In the genomic region with DNA sequence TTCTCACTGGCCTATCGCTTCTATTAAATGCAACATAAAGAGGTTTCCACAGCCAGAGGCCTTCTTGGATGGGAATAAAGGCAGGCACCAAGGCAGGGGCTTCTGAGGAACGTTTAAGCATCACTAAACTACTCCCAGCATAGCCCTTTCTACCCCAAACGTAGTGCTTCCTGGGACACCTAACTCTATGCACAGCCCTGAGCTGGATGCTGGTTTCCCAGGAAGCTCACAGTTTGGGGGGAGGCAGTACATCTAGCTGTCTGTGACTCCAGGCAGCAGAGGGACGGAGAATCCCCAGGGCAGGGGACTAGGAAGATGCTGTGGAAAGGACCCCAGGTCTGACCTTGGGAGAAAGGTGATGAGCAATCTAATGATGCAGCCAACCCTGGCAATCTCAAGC, we compare ENCODE assay signal across 27 cellular contexts.
DNase-seq lines count a peak whose midpoint lies in the region; ATAC-seq and TF ChIP-seq lines count a peak whose summit lies in the region.
"Had no signal": no experiment of that assay in that cellular context is flagged by ENCODE, and none has a peak within 500 bp of the region (broad histone marks: within the 10 kb centered on the region; RNA-seq: fewer than 3 reads in every experiment).

No MANE protein-coding gene starts in this region.

- no peaks in the 10 kb centered on the region for H3K9me3 Mint-ChIP-seq in GM23338
- peaks cover 15% of the 10 kb centered on the region for H3K9me3 Mint-ChIP-seq in osteocyte (ENCODE audit: unreplicated experiment)
- peaks cover 14% of the 10 kb centered on the region for H3K9me3 Mint-ChIP-seq in activated CD4-positive, alpha-beta memory T cell treated with anti-CD3 and anti-CD28 coated beads for 36 hours

- H4K20me1 ChIP-seq in GM23338 (replicated peaks; ENCODE audit: insufficient read depth) (no peaks in the 10 kb centered on the region), Karpas-422 (ENCODE audit: insufficient read depth, low read depth, low read length) (no peaks in the 10 kb centered on the region)
- H4K20me1 ChIP-seq: BLaER1 treated with 17β-estradiol and CSF1 and Interleukin-3, amounts not matched to agents 10 nM and 100 nM had no signal

- H3F3A ChIP-seq in GM23338 (replicated peaks; ENCODE audit: low read depth), result no peaks in the 10 kb centered on the region

- no peak for DNase-seq in GM23338 (ENCODE audit: low spot score)
- DNase-seq in Karpas-422, result no peak
- peak; percentile 77 for DNase-seq in esophagus muscularis mucosa (ENCODE audit: extremely low spot score)
- peak; percentile 38 for DNase-seq in osteocyte (ENCODE audit: extremely low spot score, unreplicated experiment)
- DNase-seq in activated CD4-positive, alpha-beta memory T cell treated with anti-CD3 and anti-CD28 coated beads for 36 hours, result no peak
- DNase-seq in SK-N-DZ (ENCODE audit: low spot score), result no peak
- no peak for DNase-seq in breast epithelium (ENCODE audit: low spot score in 2 of 2)
- DNase-seq: AML-193; CD4-positive, alpha-beta T cell; DMS53; GM23248; NCI-H1048; NCI-H1417; NCI-H1694; NCI-H2029 treated with DMSO at 0.1 percent for 48 hours; NCI-H446 treated with DMSO at 0.1 percent for 48 hours; NCI-H526; NCI-H82; NK-92 treated with Interleukin-12 subunit alpha and Interleukin-12 subunit beta, amount 100 ng/mL, for 24 hours; PC-3; SJCRH30 had no signal

- H3K36me3 ChIP-seq in GM23338 (ENCODE audit: insufficient read depth) (no peaks in the 10 kb centered on the region), Karpas-422 (ENCODE audit: insufficient read depth, low read length) (no peaks in the 10 kb centered on the region), esophagus muscularis mucosa (no peaks in the 10 kb centered on the region), breast epithelium (no peaks in the 10 kb centered on the region)
- H3K36me3 ChIP-seq: BLaER1 treated with 17β-estradiol and CSF1 and Interleukin-3, amounts not matched to agents 10 nM and 100 nM; HAP-1; SJCRH30 had no signal

- intact Hi-C loops in esophagus muscularis mucosa (cut with DNase I) (no loop called here), breast epithelium (cut with DNase I; ENCODE audit: low total_unique reads) (no loop called here)
- intact Hi-C loops in activated CD4-positive, alpha-beta memory T cell treated with anti-CD3 and anti-CD28 coated beads for 36 hours (cut with micrococcal nuclease), result no loop called here

- H3K27ac Mint-ChIP-seq in GM23338 (no peak overlapping the region), osteocyte (ENCODE audit: unreplicated experiment) (no peak overlapping the region)
- H3K27ac Mint-ChIP-seq in activated CD4-positive, alpha-beta memory T cell treated with anti-CD3 and anti-CD28 coated beads for 36 hours, result no peak overlapping the region
- H3K27ac Mint-ChIP-seq: CD4-positive, alpha-beta T cell; IgD-negative memory B cell had no signal

- H3K4me2 ChIP-seq in GM23338 (no peak overlapping the region), Karpas-422 (ENCODE audit: low read depth, low read length, poor library complexity, severe bottlenecking) (peak overlapping the region; percentile 21)
- H3K4me2 ChIP-seq: A549; BLaER1 treated with 17β-estradiol and CSF1 and Interleukin-3, amounts not matched to agents 10 nM and 100 nM; KMS-11 had no signal

- no peaks in the 10 kb centered on the region for H3K79me2 ChIP-seq in GM23338 (replicated peaks; ENCODE audit: insufficient read depth)
- no peaks in the 10 kb centered on the region for H3K79me2 ChIP-seq in Karpas-422 (ENCODE audit: low read length)

- ATAC-seq in GM23338, result peak; percentile 50
- ATAC-seq: A549, PC-3, Right ventricle myocardium inferior had no signal

- H3K9me3 ChIP-seq in Karpas-422 (ENCODE audit: low read length) (peaks cover 11% of the 10 kb centered on the region), esophagus muscularis mucosa (no peaks in the 10 kb centered on the region), breast epithelium (no peaks in the 10 kb centered on the region)
- H3K9me3 ChIP-seq: HAP-1, SJCRH30 had no signal

- H3K27me3 ChIP-seq in GM23338 (ENCODE audit: insufficient read depth) (peaks cover 6% of the 10 kb centered on the region), Karpas-422 (ENCODE audit: low read length) (no peaks in the 10 kb centered on the region; the same call in 1 of the 2 replicates), esophagus muscularis mucosa (no peaks in the 10 kb centered on the region), breast epithelium (no peaks in the 10 kb centered on the region)
- H3K27me3 ChIP-seq: BLaER1 treated with 17β-estradiol and CSF1 and Interleukin-3, amounts not matched to agents 10 nM and 100 nM; SJCRH30 had no signal

- H3K4me3 ChIP-seq in GM23338, result no peak overlapping the region
- H3K4me3 ChIP-seq in Karpas-422 (ENCODE audit: low read length), result no peak overlapping the region
- H3K4me3 ChIP-seq in esophagus muscularis mucosa, result no peak overlapping the region
- H3K4me3 ChIP-seq in breast epithelium, result no peak overlapping the region
- H3K4me3 ChIP-seq: A549; BLaER1 treated with 17β-estradiol and CSF1 and Interleukin-3, amounts not matched to agents 10 nM and 100 nM; GM23248; HAP-1; SJCRH30 had no signal

- TF ChIP-seq POLR2A in esophagus muscularis mucosa (IDR thresholded peaks at IDR 0.05; ENCODE audit: low read depth) (no peak), breast epithelium (IDR thresholded peaks at IDR 0.05) (no peak)

- H3K9me2 ChIP-seq in GM23338 (ENCODE audit: insufficient read depth) (no peaks in the 10 kb centered on the region), Karpas-422 (replicated peaks; ENCODE audit: insufficient read depth, low read length) (no peaks in the 10 kb centered on the region)

- POLR2A ChIA-PET in activated CD4-positive, alpha-beta memory T cell treated with anti-CD3 and anti-CD28 coated beads for 36 hours (lab: Charles Lee), result no interaction called here

- 84% methylated on average over 4 of the region's 4 CpGs for WGBS in esophagus muscularis mucosa

- TF ChIP-seq CTCF in GM23338 (conservative IDR thresholded peaks at IDR 0.05; ENCODE audit: low read depth in 2 of 2) (no peak), esophagus muscularis mucosa (IDR thresholded peaks at IDR 0.05) (no peak), osteocyte (IDR thresholded peaks at IDR 0.05) (no peak), breast epithelium (IDR thresholded peaks at IDR 0.05) (no peak)

- TF ChIP-seq EP300 in esophagus muscularis mucosa (IDR thresholded peaks at IDR 0.05), result no peak

- peaks cover 17% of the 10 kb centered on the region for H3K27me3 Mint-ChIP-seq in GM23338 (ENCODE audit: insufficient read depth, low read depth, poor library complexity)
- peaks cover 50% of the 10 kb centered on the region for H3K27me3 Mint-ChIP-seq in osteocyte (ENCODE audit: unreplicated experiment)
- peaks cover 12% of the 10 kb centered on the region for H3K27me3 Mint-ChIP-seq in activated CD4-positive, alpha-beta memory T cell treated with anti-CD3 and anti-CD28 coated beads for 36 hours

- H3K36me3 Mint-ChIP-seq in GM23338 (ENCODE audit: low read depth) (no peaks in the 10 kb centered on the region), osteocyte (ENCODE audit: unreplicated experiment) (no peaks in the 10 kb centered on the region)
- peaks cover 2% of the 10 kb centered on the region for H3K36me3 Mint-ChIP-seq in activated CD4-positive, alpha-beta memory T cell treated with anti-CD3 and anti-CD28 coated beads for 36 hours

- no peak overlapping the region for H3K9ac ChIP-seq in Karpas-422 (ENCODE audit: low read length)
- H3K9ac ChIP-seq: BLaER1 treated with 17β-estradiol and CSF1 and Interleukin-3, amounts not matched to agents 10 nM and 100 nM; GM23248; KMS-11 had no signal

- H2AFZ ChIP-seq in GM23338 (no peak overlapping the region), Karpas-422 (ENCODE audit: low read length) (no peak overlapping the region)
- H2AFZ ChIP-seq: GM23248 had no signal

- H3K4me3 Mint-ChIP-seq in GM23338 (no peak overlapping the region), osteocyte (ENCODE audit: unreplicated experiment) (no peak overlapping the region)
- H3K4me3 Mint-ChIP-seq in activated CD4-positive, alpha-beta memory T cell treated with anti-CD3 and anti-CD28 coated beads for 36 hours, result no peak overlapping the region
- H3K4me3 Mint-ChIP-seq: CD4-positive, alpha-beta T cell; IgD-negative memory B cell had no signal

- CTCF ChIA-PET in activated CD4-positive, alpha-beta memory T cell treated with anti-CD3 and anti-CD28 coated beads for 36 hours (lab: Charles Lee), result no interaction called here

- no peak overlapping the region for H3K27ac ChIP-seq in GM23338 (ENCODE audit: low read depth)
- no peak overlapping the region for H3K27ac ChIP-seq in Karpas-422 (ENCODE audit: low read length)
- H3K27ac ChIP-seq in esophagus muscularis mucosa (replicated peaks in 1 of 4), result no peak overlapping the region
- H3K27ac ChIP-seq in breast epithelium, result no peak overlapping the region
- H3K27ac ChIP-seq: A549; BLaER1 treated with 17β-estradiol and CSF1 and Interleukin-3, amounts not matched to agents 10 nM and 100 nM; GM23248; KMS-11; SJCRH30 had no signal

- H3K4me1 Mint-ChIP-seq in GM23338 (peaks cover 8% of the 10 kb centered on the region), osteocyte (ENCODE audit: unreplicated experiment) (no peaks in the 10 kb centered on the region)
- H3K4me1 Mint-ChIP-seq in activated CD4-positive, alpha-beta memory T cell treated with anti-CD3 and anti-CD28 coated beads for 36 hours (ENCODE audit: low read depth), result no peaks in the 10 kb centered on the region
- H3K4me1 Mint-ChIP-seq: IgD-negative memory B cell had no signal

- H3K4me1 ChIP-seq in GM23338 (ENCODE audit: insufficient read depth) (peaks cover 4% of the 10 kb centered on the region), Karpas-422 (ENCODE audit: low read length) (peaks cover 17% of the 10 kb centered on the region), esophagus muscularis mucosa (peaks cover 0 to 5% (median 0%) of the 10 kb centered on the region in 4 donors), breast epithelium (no peaks in the 10 kb centered on the region)
- H3K4me1 ChIP-seq: A549; BLaER1 treated with 17β-estradiol and CSF1 and Interleukin-3, amounts not matched to agents 10 nM and 100 nM; HAP-1; SJCRH30 had no signal

TF ChIP-seq in GM23338, 12 proteins besides CTCF, POLR2A, EP300 and RAD21 (continues in another document):
- no peak for TF ChIP-seq NANOG (IDR thresholded peaks at IDR 0.05; ENCODE audit: borderline replicate concordance)

Comparison
In these comparisons a context has a peak if more than half of its experiments do, and no peak if none do; other contexts are left out.
1. DNase-seq: peak in esophagus muscularis mucosa (single experiment) and osteocyte (single experiment); none in GM23338 (single experiment), Karpas-422 (single experiment), activated CD4-positive, alpha-beta memory T cell treated with anti-CD3 and anti-CD28 coated beads for 36 hours (single experiment), SK-N-DZ (single experiment) and breast epithelium (0 of 2).